21 cellular contexts compared by ENCODE assay signal in genomic region chr5:305459-305858, GRCh38. TPM values are rescaled to one million over a fixed set of nuclear protein-coding genes. Genes with fewer than 3 reads are reported as not detected.
DNase-seq lines count a peak whose midpoint lies in the region; ATAC-seq, FAIRE-seq and TF ChIP-seq lines count a peak whose summit lies in the region.
"Had no signal": no experiment of that assay in that cellular context is flagged by ENCODE, and none has a peak within 500 bp of the region (broad histone marks: within the 10 kb centered on the region; RNA-seq: fewer than 3 reads in every experiment).

No MANE protein-coding gene starts in this region.

- H3K56ac ChIP-seq in H9 (ENCODE audit: insufficient read length, low read depth, low read length) = no peak overlapping the region
- H3K56ac ChIP-seq in H1 (replicated peaks; ENCODE audit: insufficient read length, low read depth, low read length) = no peak overlapping the region

- H3K27ac Mint-ChIP-seq in activated CD4-positive, alpha-beta T cell treated with anti-CD3 and anti-CD28 coated beads, Interleukin-2, amount 10 ng/mL, durations not matched to agents 7 days and 5 days = peak overlapping the region; percentile 4
- peak overlapping the region in 2 of 3 experiments; percentile 40 to 74; a peak in 2 of 7 replicates for H3K27ac Mint-ChIP-seq in H9

- H2BK5ac ChIP-seq in H9 (ENCODE audit: insufficient read length, low read length) (no peak overlapping the region), H1 (ENCODE audit: low read depth, low read length) (no peak overlapping the region)

- DNase-seq in activated CD4-positive, alpha-beta T cell treated with anti-CD3 and anti-CD28 coated beads, Interleukin-2, amount 10 ng/mL, durations not matched to agents 7 days and 5 days = no peak
- no peak for DNase-seq in activated CD4-positive, alpha-beta T cell treated with anti-CD3 and anti-CD28 coated beads for 48 hours
- DNase-seq in H9 (no peak), H1 (ENCODE audit: low read depth in 1 of 2, low spot score in 2 of 2) (no peak), stomach (peak; percentile 2), HPDE6-E6E7 (ENCODE audit: extremely low spot score) (no peak), ovary (no peak)
- DNase-seq: CD4-positive, alpha-beta memory T cell; DMS153; GM23248; Kasumi-1; NCI-H1694; NCI-H446; NCI-H526; OCI-M1; SIG-M5 had no signal

- H3K4me2 ChIP-seq in H9 (ENCODE audit: insufficient read depth, insufficient read length, low read length) (no peak overlapping the region), H1 (ENCODE audit: insufficient read depth in 1 of 2, low read depth in 2 of 2, low read length in 2 of 2) (no peak overlapping the region)
- H3K4me2 ChIP-seq: BLaER1 treated with 17β-estradiol and CSF1 and Interleukin-3, amounts not matched to agents 10 nM and 100 nM; SK-N-SH had no signal

- H3T11ph ChIP-seq in H9 (ENCODE audit: low read length) = no peak overlapping the region

- H2BK120ac ChIP-seq in H9 (ENCODE audit: low read depth, low read length, poor library complexity, severe bottlenecking) (no peak overlapping the region), H1 (replicated peaks; ENCODE audit: low read depth, low read length) (no peak overlapping the region)

- no peak for TF ChIP-seq RAD21 in H1 (IDR thresholded peaks at IDR 0.05 in 1 of 2, conservative IDR thresholded peaks at IDR 0.05 in 1 of 2; ENCODE audit: low read depth in 2 of 2, low read length in 2 of 2)

- H3K14ac ChIP-seq in H9 (ENCODE audit: insufficient read depth, low read length) = no peak overlapping the region
- no peak overlapping the region for H3K14ac ChIP-seq in H1 (ENCODE audit: insufficient read length)

- H3K36me3 ChIP-seq in H1 (ENCODE audit: control insufficient read depth in 2 of 4, insufficient read depth in 4 of 4, low read length in 3 of 4) = peaks cover 0 to 8% (median 4%) of the 10 kb centered on the region in 4 experiments; a peak in 3 of 8 replicates
- peaks cover 0 to 54% (median 53%) of the 10 kb centered on the region in 4 donors for H3K36me3 ChIP-seq in stomach
- no peaks in the 10 kb centered on the region for H3K36me3 ChIP-seq in ovary

- H2BK15ac ChIP-seq in H9 (ENCODE audit: low read depth, low read length) = no peak overlapping the region
- H2BK15ac ChIP-seq in H1 (ENCODE audit: low read length) = 0 out of 2 replicates have a peak overlapping the region, but pooled peaks have one; percentile 40

- H3K9me3 Mint-ChIP-seq in activated CD4-positive, alpha-beta T cell treated with anti-CD3 and anti-CD28 coated beads, Interleukin-2, amount 10 ng/mL, durations not matched to agents 7 days and 5 days = no peaks in the 10 kb centered on the region
- no peaks in the 10 kb centered on the region for H3K9me3 Mint-ChIP-seq in H9

- no peak overlapping the region for H3K23ac ChIP-seq in H9 (ENCODE audit: insufficient read length, low read depth, low read length)
- H3K23ac ChIP-seq in H1 (ENCODE audit: insufficient read length) = no peak overlapping the region

- H3K9ac ChIP-seq in H9 (ENCODE audit: extremely low read depth, insufficient read length, low read length) (no peak overlapping the region), H1 (replicated peaks in 1 of 4; ENCODE audit: extremely low read depth in 1 of 4, low read depth in 3 of 4, low read length in 3 of 4) (no peak overlapping the region)
- H3K9ac ChIP-seq: BLaER1 treated with 17β-estradiol and CSF1 and Interleukin-3, amounts not matched to agents 10 nM and 100 nM; GM23248; SK-N-SH had no signal

- H3K36me3 Mint-ChIP-seq in activated CD4-positive, alpha-beta T cell treated with anti-CD3 and anti-CD28 coated beads, Interleukin-2, amount 10 ng/mL, durations not matched to agents 7 days and 5 days (ENCODE audit: low read depth) = peaks cover 8% of the 10 kb centered on the region
- H3K36me3 Mint-ChIP-seq in H9 (ENCODE audit: insufficient read depth in 1 of 3, low read depth in 3 of 3) = peaks cover 2 to 24% (median 19%) of the 10 kb centered on the region in 3 experiments; a peak in 6 of 7 replicates

- CTCF ChIA-PET in activated CD4-positive, alpha-beta T cell treated with anti-CD3 and anti-CD28 coated beads, Interleukin-2, amount 10 ng/mL, durations not matched to agents 7 days and 5 days (lab: Charles Lee) = interaction anchor here (1.1 kb wide), 1 partner anchor 19 kb away, joined by 4 read pairs; no protein-coding TSS in a partner anchor
- CTCF ChIA-PET in H1 (lab: Charles Lee; ENCODE audit: partially characterized antibody) = interaction anchor here (0.6 to 1.3 kb wide), 5 partner anchors 11 to 142 kb away, joined by 3 to 4 read pairs (median 3); no protein-coding TSS in a partner anchor

- FAIRE-seq in H1 (lab: Jason Lieb, UNC) = no peak
- FAIRE-seq: GM12891 had no signal

- H3K4me1 Mint-ChIP-seq in activated CD4-positive, alpha-beta T cell treated with anti-CD3 and anti-CD28 coated beads, Interleukin-2, amount 10 ng/mL, durations not matched to agents 7 days and 5 days = peaks cover 17% of the 10 kb centered on the region
- H3K4me1 Mint-ChIP-seq in H9 = peaks cover 26 to 39% of the 10 kb centered on the region in 2 experiments

- H4K8ac ChIP-seq in H9 (replicated peaks; ENCODE audit: insufficient read length, low read depth, low read length) (no peak overlapping the region), H1 (ENCODE audit: extremely low read depth, insufficient read depth, low read length) (no peak overlapping the region)

- H3K79me1 ChIP-seq in H9 (ENCODE audit: insufficient read depth, low read depth, low read length, poor library complexity, severe bottlenecking) (no peaks in the 10 kb centered on the region), H1 (ENCODE audit: low read depth, low read length) (peaks cover 7% of the 10 kb centered on the region)

- no peak for TF ChIP-seq CTCF in H9 (conservative IDR thresholded peaks at IDR 0.05)
- no peak for TF ChIP-seq CTCF in H1 (IDR thresholded peaks at IDR 0.05; ENCODE audit: control extremely low read depth in 1 of 3, insufficient read depth in 1 of 3, low read depth in 1 of 3, low read length in 3 of 3)
- TF ChIP-seq CTCF in stomach (IDR thresholded peaks at IDR 0.05) = no peak
- no peak for TF ChIP-seq CTCF in ovary (IDR thresholded peaks at IDR 0.05)

- no peaks in the 10 kb centered on the region; the same call in 1 of the 2 replicates for H3K79me2 ChIP-seq in H9 (ENCODE audit: insufficient read depth, low read length)
- peaks cover 0 to 18% of the 10 kb centered on the region in 2 experiments; a peak in 1 of 4 replicates for H3K79me2 ChIP-seq in H1 (ENCODE audit: control insufficient read depth in 1 of 2, insufficient read depth in 2 of 2, low read length in 2 of 2)

- TF ChIP-seq EP300 in H1 (IDR thresholded peaks at IDR 0.05; ENCODE audit: borderline replicate concordance in 1 of 2, low read depth in 2 of 2, low read length in 2 of 2) (no peak), stomach (IDR thresholded peaks at IDR 0.05) (no peak), ovary (IDR thresholded peaks at IDR 0.05) (no peak)

- WGBS in H9 (ENCODE audit: extremely low coverage, insufficient read length, low lambda C conversion rate) = no CpG with 5 or more reads among the region's 14 CpGs
- 88% methylated on average over 14 of the region's 14 CpGs; no CpG with 5 or more reads in 1 of the 2 experiments for WGBS in H1 (ENCODE audit: extremely low coverage in 1 of 2, insufficient coverage in 1 of 2, insufficient read length in 1 of 2, insufficient replicate concordance in 2 of 2, low coverage in 1 of 2, low lambda C conversion rate in 2 of 2, missing lambda C conversion rate in 1 of 2), 2 experiments
- WGBS in stomach, 5 donors = 93 to 97% (median 95%) methylated on average over 13 to 14 of the region's 14 CpGs
- 92 to 96% (median 92%) methylated on average over 14 of the region's 14 CpGs for WGBS in ovary, 3 donors

- no peaks in the 10 kb centered on the region for H3K27me3 ChIP-seq in H9 (ENCODE audit: insufficient read depth, low read length)
- H3K27me3 ChIP-seq in H1 (replicated peaks in 1 of 4; ENCODE audit: control insufficient read depth in 3 of 4, extremely low read depth in 1 of 4, insufficient read depth in 3 of 4, low read length in 3 of 4) = no peaks in the 10 kb centered on the region
- H3K27me3 ChIP-seq in stomach = no peaks in the 10 kb centered on the region
- H3K27me3 ChIP-seq in ovary = no peaks in the 10 kb centered on the region
- H3K27me3 ChIP-seq: BLaER1 treated with 17β-estradiol and CSF1 and Interleukin-3, amounts not matched to agents 10 nM and 100 nM had no signal

- no peaks in the 10 kb centered on the region for H3K9me3 ChIP-seq in H9 (ENCODE audit: control insufficient read depth, low read depth, low read length)
- H3K9me3 ChIP-seq in H1 (ENCODE audit: insufficient read depth in 2 of 2, low read depth in 1 of 2, low read length in 1 of 2) = no peaks in the 10 kb centered on the region
- H3K9me3 ChIP-seq in stomach = no peaks in the 10 kb centered on the region
- no peaks in the 10 kb centered on the region for H3K9me3 ChIP-seq in ovary
- H3K9me3 ChIP-seq: BLaER1 treated with 17β-estradiol and CSF1 and Interleukin-3, amounts not matched to agents 10 nM and 100 nM; SK-N-SH had no signal

- H3K4ac ChIP-seq in H9 (ENCODE audit: low read depth, low read length) (no peak overlapping the region), H1 (replicated peaks; ENCODE audit: insufficient read length, low read depth, low read length) (no peak overlapping the region)

- H4K20me1 ChIP-seq in H9 (ENCODE audit: control insufficient read depth, insufficient read depth, insufficient read length) (no peaks in the 10 kb centered on the region), H1 (replicated peaks in 1 of 2; ENCODE audit: control insufficient read depth in 1 of 2, insufficient read depth in 2 of 2, low read length in 2 of 2) (peaks cover 7 to 11% of the 10 kb centered on the region in 2 experiments)

- H2BK12ac ChIP-seq in H9 (ENCODE audit: insufficient read length, low read depth, low read length) (no peak overlapping the region), H1 (ENCODE audit: low read depth, low read length) (no peak overlapping the region)

- intact Hi-C loops in stomach (cut with DNase I; ENCODE audit: low total_unique reads) (no loop called here), ovary (cut with DNase I) (no loop called here)

- H4K5ac ChIP-seq in H9 (ENCODE audit: insufficient read length, low read depth, low read length) (no peak overlapping the region), H1 (ENCODE audit: insufficient read length, low read depth, low read length) (no peak overlapping the region)

- no peak overlapping the region for H3K27ac ChIP-seq in H9 (ENCODE audit: insufficient read length, low read depth, low read length)
- H3K27ac ChIP-seq in H1 (ENCODE audit: low read depth, low read length) = no peak overlapping the region
- H3K27ac ChIP-seq in stomach = no peak overlapping the region
- H3K27ac ChIP-seq in ovary = no peak overlapping the region
- H3K27ac ChIP-seq: 22Rv1; BLaER1 treated with 17β-estradiol and CSF1 and Interleukin-3, amounts not matched to agents 10 nM and 100 nM; GM23248 had no signal

- H2BK20ac ChIP-seq in H9 (ENCODE audit: low read depth, low read length, poor library complexity, severe bottlenecking) = no peak overlapping the region
- no peak overlapping the region for H2BK20ac ChIP-seq in H1 (ENCODE audit: low read length)

- H3K4me3 ChIP-seq in H1 (ENCODE audit: extremely low read depth in 1 of 4, insufficient read depth in 2 of 4, low read depth in 3 of 4, low read length in 4 of 4) (no peak overlapping the region), stomach (no peak overlapping the region), ovary (no peak overlapping the region)
- H3K4me3 ChIP-seq: BLaER1 treated with 17β-estradiol and CSF1 and Interleukin-3, amounts not matched to agents 10 nM and 100 nM; GM23248 had no signal

- no peaks in the 10 kb centered on the region; the same call in 1 of the 2 replicates for H3K4me1 ChIP-seq in H9 (ENCODE audit: insufficient read depth, low read length)
- peaks cover 0 to 10% (median 6%) of the 10 kb centered on the region in 4 experiments; a peak in 5 of 7 replicates for H3K4me1 ChIP-seq in H1 (replicated peaks in 1 of 4; ENCODE audit: control insufficient read depth in 3 of 4, insufficient read depth in 4 of 4, low read length in 3 of 4)
- peaks cover 0 to 29% (median 14%) of the 10 kb centered on the region in 4 donors for H3K4me1 ChIP-seq in stomach
- H3K4me1 ChIP-seq in ovary (ENCODE audit: insufficient read depth) = peaks cover 5% of the 10 kb centered on the region

- H4K91ac ChIP-seq in H9 (ENCODE audit: insufficient read length, low read depth, low read length) = no peak overlapping the region
- H4K91ac ChIP-seq in H1 (replicated peaks; ENCODE audit: insufficient read length, low read length) = no peak overlapping the region

- H2AK5ac ChIP-seq in H9 (ENCODE audit: insufficient read length, low read length) = no peak overlapping the region
- H2AK5ac ChIP-seq in H1 (ENCODE audit: low read depth, low read length) = no peak overlapping the region

- H3K27me3 Mint-ChIP-seq in activated CD4-positive, alpha-beta T cell treated with anti-CD3 and anti-CD28 coated beads, Interleukin-2, amount 10 ng/mL, durations not matched to agents 7 days and 5 days = no peaks in the 10 kb centered on the region
- H3K27me3 Mint-ChIP-seq in H9 (ENCODE audit: low read depth) = no peaks in the 10 kb centered on the region
- H3K27me3 Mint-ChIP-seq: CD4-positive, alpha-beta memory T cell had no signal

- H3K18ac ChIP-seq in H9 (ENCODE audit: insufficient read length, low read depth, low read length) = no peak overlapping the region
- no peak overlapping the region for H3K18ac ChIP-seq in H1 (ENCODE audit: extremely low read depth, low read length)

- H2AFZ ChIP-seq in H9 (ENCODE audit: low read length) (no peak overlapping the region), H1 (ENCODE audit: low read length) (no peak overlapping the region)
- H2AFZ ChIP-seq: GM23248 had no signal

- ATAC-seq in GM19395 (IDR thresholded peaks at IDR 0.05; ENCODE audit: unreplicated experiment) = no peak

- no peak overlapping the region for H3K4me3 Mint-ChIP-seq in activated CD4-positive, alpha-beta T cell treated with anti-CD3 and anti-CD28 coated beads, Interleukin-2, amount 10 ng/mL, durations not matched to agents 7 days and 5 days
- no peak overlapping the region for H3K4me3 Mint-ChIP-seq in H9
- H3K4me3 Mint-ChIP-seq: CD4-positive, alpha-beta memory T cell had no signal

- POLR2A ChIA-PET in activated CD4-positive, alpha-beta T cell treated with anti-CD3 and anti-CD28 coated beads, Interleukin-2, amount 10 ng/mL, durations not matched to agents 7 days and 5 days (lab: Charles Lee) = no interaction called here
- POLR2A ChIA-PET in H1 (lab: Charles Lee; ENCODE audit: partially characterized antibody) = interaction anchor here (1.2 to 1.4 kb wide), 2 partner anchors 9 to 34 kb away, joined by 3 read pairs; partner anchors contain the start of gene PDCD6

- no peaks in the 10 kb centered on the region for H3K23me2 ChIP-seq in H9 (ENCODE audit: insufficient read length, low read depth, low read length, poor library complexity, severe bottlenecking)
- H3K23me2 ChIP-seq in H1 (ENCODE audit: low read depth, low read length) = no peaks in the 10 kb centered on the region

- no peak for TF ChIP-seq POLR2A in H1 (IDR thresholded peaks at IDR 0.05; ENCODE audit: control extremely low read depth in 1 of 2, low read depth in 2 of 2, low read length in 2 of 2)
- TF ChIP-seq POLR2A in stomach (IDR thresholded peaks at IDR 0.05) = no peak
- TF ChIP-seq POLR2A in ovary (IDR thresholded peaks at IDR 0.05) = no peak

RNA-seq across cellular contexts. Expression of gene AHRR, which starts 16.1 kb away (rescaled TPM):
- 10 to 100 TPM; 28.3 to 34.9 TPM for total RNA-seq in activated CD4-positive, alpha-beta T cell treated with anti-CD3 and anti-CD28 coated beads, Interleukin-2, amount 10 ng/mL, durations not matched to agents 7 days and 5 days
- 1.7 and 2.2 TPM in 2 replicates for total RNA-seq in H9 (2021)
- total RNA-seq in H1 (2021; fragmentation: NEBNext Ultra II Directional; extraction: Animal tissue kit (Norgen Biotek cat#: 25700)) = 0.80 and 1.4 TPM in 2 replicates
- polyA plus RNA-seq in H1 (2011; rRNA removed) = 0.41 and 0.97 TPM in 2 replicates
- polyA plus RNA-seq in H1 (2011; cell fraction: cytosol; rRNA removed) = 0.72 TPM
- polyA plus RNA-seq in H1 (2011; cell fraction: nucleus; rRNA removed) = 3.3 TPM
- 0.36 to 0.64 TPM (median 0.48 TPM) in 4 replicates for polyA plus RNA-seq in H1 (2012, experiment 1 of 2)
- polyA plus RNA-seq in H1 (2012, experiment 2 of 2) = 0.49 TPM
- polyA plus RNA-seq in H1 (2013, experiment 1 of 2) = 0.28 TPM
- polyA plus RNA-seq in H1 (2013, experiment 2 of 2) = 0.15 TPM
- polyA minus RNA-seq in H1 (2011; rRNA and poly(A)+ RNA removed) = 0.49 and 0.50 TPM in 2 replicates
- 0.66 TPM for polyA minus RNA-seq in H1 (2011; cell fraction: cytosol; rRNA and poly(A)+ RNA removed)
- polyA minus RNA-seq in H1 (2011; cell fraction: nucleus; rRNA and poly(A)+ RNA removed) = 1.5 TPM
- total RNA-seq in stomach = 10 to 100 TPM in 1 of 5 donors, 1 to 10 TPM in 2, under 1 TPM in 1, not detected in 1; 0.92 to 47.8 (median 1.3) TPM
- polyA plus RNA-seq in stomach = 1 to 10 TPM in 1 of 3 donors, under 1 TPM in 2; 0.63 to 1.1 (median 0.93) TPM
- 10 to 100 TPM in 1 of 7 donors, 1 to 10 TPM in 5, under 1 TPM in 1; 0.72 to 14.9 (median 2.0) TPM for total RNA-seq in ovary
- 1 to 10 TPM in 1 of 2 donors, under 1 TPM in 1; 0.77 to 2.1 TPM for polyA plus RNA-seq in ovary

RNA-seq across cellular contexts. Expression of gene PDCD6, which starts 34.0 kb away (rescaled TPM):
- total RNA-seq in activated CD4-positive, alpha-beta T cell treated with anti-CD3 and anti-CD28 coated beads, Interleukin-2, amount 10 ng/mL, durations not matched to agents 7 days and 5 days = 100 to 1,000 TPM in 1 of 2 experiments, 10 to 100 TPM in 1; 87.9 to 100 TPM
- total RNA-seq in H9 (2021) (84.9 and 91.5 TPM in 2 replicates), stomach (100 to 1,000 TPM in 1 of 5 donors, 10 to 100 TPM in 4; 58.5 to 105 (median 72.3) TPM), ovary (10 to 100 TPM; 67.4 to 85.0 (median 73.9) TPM)
- 73.8 and 74.2 TPM in 2 replicates for total RNA-seq in H1 (2021; fragmentation: NEBNext Ultra II Directional; extraction: Animal tissue kit (Norgen Biotek cat#: 25700))
- polyA plus RNA-seq in H1 (2011; rRNA removed) (150 and 193 TPM in 2 replicates), stomach (100 to 1,000 TPM; 108 to 119 (median 117) TPM), ovary (100 to 1,000 TPM in 1 of 2 donors, 10 to 100 TPM in 1; 84.5 to 103 TPM)
- 191 TPM for polyA plus RNA-seq in H1 (2011; cell fraction: cytosol; rRNA removed)
- 139 TPM for polyA plus RNA-seq in H1 (2011; cell fraction: nucleus; rRNA removed)
- 119 to 129 TPM (median 120 TPM) in 4 replicates for polyA plus RNA-seq in H1 (2012, experiment 1 of 2)
- polyA plus RNA-seq in H1 (2012, experiment 2 of 2) = 43.2 TPM
- polyA plus RNA-seq in H1 (2013, experiment 1 of 2) = 56.0 TPM
- polyA plus RNA-seq in H1 (2013, experiment 2 of 2) = 59.2 TPM
- 122 and 146 TPM in 2 replicates for polyA minus RNA-seq in H1 (2011; rRNA and poly(A)+ RNA removed)
- polyA minus RNA-seq in H1 (2011; cell fraction: cytosol; rRNA and poly(A)+ RNA removed) = 59.1 TPM
- polyA minus RNA-seq in H1 (2011; cell fraction: nucleus; rRNA and poly(A)+ RNA removed) = 53.7 TPM
